8 cellular contexts compared by ENCODE assay signal in genomic region chr14:64879635-64880381, GRCh38. TPM values are rescaled to one million over a fixed set of nuclear protein-coding genes. Genes with fewer than 3 reads are reported as not detected.
DNase-seq lines count a peak whose midpoint lies in the region; ATAC-seq and TF ChIP-seq lines count a peak whose summit lies in the region.

SPTB (minus strand) TSS chr14:64879907; CDS start chr14:64823094, 56,813 bp downstream.

- peak within 1 kb of the TSS; percentile 98 for H3K4me2 ChIP-seq in OCI-LY1 (ENCODE audit: low read length)
- H3K4me2 ChIP-seq in parathyroid adenoma (ENCODE audit: low read length): peak within 1 kb of the TSS; percentile 93

- no peaks in the 10 kb centered on the region for H3K9me3 ChIP-seq in CD4-positive, alpha-beta T cell (ENCODE audit: control insufficient read depth, low read length)
- H3K9me3 ChIP-seq in OCI-LY1 (ENCODE audit: low read length) (no peaks in the 10 kb centered on the region), parathyroid adenoma (ENCODE audit: control insufficient read depth, low read length) (no peaks in the 10 kb centered on the region), upper lobe of left lung (no peaks in the 10 kb centered on the region)

- H3K79me2 ChIP-seq in OCI-LY1 (ENCODE audit: insufficient read depth, low read length) (no peaks in the 10 kb centered on the region), parathyroid adenoma (no peaks in the 10 kb centered on the region)

- ATAC-seq in CD4-positive, alpha-beta T cell (ENCODE audit: poor library complexity): peak; percentile 69
- peak; percentile 15 to 66 for ATAC-seq in upper lobe of left lung (ENCODE audit: low FRiP score in 2 of 2)

- H3K4me3 ChIP-seq in OCI-LY1 (ENCODE audit: low read depth, low read length, poor library complexity, severe bottlenecking) (peak within 1 kb of the TSS; percentile 71), parathyroid adenoma (ENCODE audit: low read depth, low read length) (peak within 1 kb of the TSS; percentile 76), upper lobe of left lung (peak within 1 kb of the TSS; percentile 30 to 74 (median 58))

- H3K9me3 Mint-ChIP-seq in CD4-positive, alpha-beta T cell: no peaks in the 10 kb centered on the region
- H3K9me3 Mint-ChIP-seq in HFFc6: no peaks in the 10 kb centered on the region
- no peaks in the 10 kb centered on the region for H3K9me3 Mint-ChIP-seq in activated T-helper 2 cell treated with anti-CD3 and anti-CD28 coated beads, Interferon-gamma antibody, Interleukin-2, Interleukin-4, amounts not matched to agents 10 μg/mL and 5 μg/mL and 100 μg/mL, durations not matched to agents 14 hours and 24 hours and 36 hours

- H3K4me1 ChIP-seq in OCI-LY1 (ENCODE audit: insufficient read depth, low read length, severe bottlenecking) (peaks cover 13% of the 10 kb centered on the region), parathyroid adenoma (peaks cover 8% of the 10 kb centered on the region), upper lobe of left lung (peaks cover 17 to 24% (median 22%) of the 10 kb centered on the region in 4 donors)

- no peaks in the 10 kb centered on the region for H3F3A ChIP-seq in OCI-LY1 (ENCODE audit: insufficient read depth, low read length)

- no peaks in the 10 kb centered on the region for H3K9me2 ChIP-seq in OCI-LY1 (ENCODE audit: low read depth, low read length)

- DNase-seq in CD4-positive, alpha-beta T cell: peak; percentile 28 to 65 (median 40)
- DNase-seq in HFFc6: no peak
- peak; percentile 28 for DNase-seq in activated T-helper 2 cell treated with anti-CD3 and anti-CD28 coated beads, Interferon-gamma antibody, Interleukin-2, Interleukin-4, amounts not matched to agents 10 μg/mL and 5 μg/mL and 100 μg/mL, durations not matched to agents 14 hours and 24 hours and 36 hours (ENCODE audit: low spot score)
- DNase-seq in germinal center (ENCODE audit: low spot score): peak; percentile 67
- peak; percentile 56 to 87 for DNase-seq in upper lobe of left lung
- DNase-seq in SIG-M5 (lab: John Stamatoyannopoulos, UW): no peak

- H3K36me3 Mint-ChIP-seq in CD4-positive, alpha-beta T cell (ENCODE audit: low read depth): no peaks in the 10 kb centered on the region
- H3K36me3 Mint-ChIP-seq in HFFc6 (ENCODE audit: low read depth): no peaks in the 10 kb centered on the region
- H3K36me3 Mint-ChIP-seq in activated T-helper 2 cell treated with anti-CD3 and anti-CD28 coated beads, Interferon-gamma antibody, Interleukin-2, Interleukin-4, amounts not matched to agents 10 μg/mL and 5 μg/mL and 100 μg/mL, durations not matched to agents 14 hours and 24 hours and 36 hours (ENCODE audit: low read depth): no peaks in the 10 kb centered on the region

- intact Hi-C loops in CD4-positive, alpha-beta T cell (cut with DNase I, micrococcal nuclease): no loop called here
- intact Hi-C loops in activated T-helper 2 cell treated with anti-CD3 and anti-CD28 coated beads, Interferon-gamma antibody, Interleukin-2, Interleukin-4, amounts not matched to agents 10 μg/mL and 5 μg/mL and 100 μg/mL, durations not matched to agents 14 hours and 24 hours and 36 hours (cut with micrococcal nuclease): no loop called here

- no peaks in the 10 kb centered on the region for H4K20me1 ChIP-seq in OCI-LY1 (ENCODE audit: insufficient read depth, low read length)

- no peaks in the 10 kb centered on the region for H3K36me3 ChIP-seq in OCI-LY1 (ENCODE audit: insufficient read depth, low read length)
- H3K36me3 ChIP-seq in parathyroid adenoma (ENCODE audit: control insufficient read depth, insufficient read depth, low read length): no peaks in the 10 kb centered on the region
- H3K36me3 ChIP-seq in upper lobe of left lung: no peaks in the 10 kb centered on the region

- H3K27me3 ChIP-seq in CD4-positive, alpha-beta T cell (ENCODE audit: control insufficient read depth, insufficient read depth, low read length): peaks cover 26% of the 10 kb centered on the region
- H3K27me3 ChIP-seq in OCI-LY1 (ENCODE audit: insufficient read depth, low read length) (0 out of 2 replicates have a peak, but pooled peaks cover 6% of the 10 kb centered on the region), parathyroid adenoma (ENCODE audit: control insufficient read depth, insufficient read depth, low read length) (no peaks in the 10 kb centered on the region), upper lobe of left lung (peaks cover 0 to 24% (median 14%) of the 10 kb centered on the region in 4 donors)

- no peak for TF ChIP-seq CTCF in CD4-positive, alpha-beta T cell (IDR thresholded peaks at IDR 0.05)
- no peak for TF ChIP-seq CTCF in HFFc6 (IDR thresholded peaks at IDR 0.05)
- no peak for TF ChIP-seq CTCF in OCI-LY1 (IDR thresholded peaks at IDR 0.05; ENCODE audit: low read length)
- TF ChIP-seq CTCF in parathyroid adenoma (IDR thresholded peaks at IDR 0.05): no peak
- no peak for TF ChIP-seq CTCF in upper lobe of left lung (IDR thresholded peaks at IDR 0.05)

- no peak for TF ChIP-seq EP300 in upper lobe of left lung (IDR thresholded peaks at IDR 0.05)

- no peak within 1 kb of the TSS for H3K27ac Mint-ChIP-seq in CD4-positive, alpha-beta T cell
- no peak within 1 kb of the TSS for H3K27ac Mint-ChIP-seq in HFFc6
- no peak within 1 kb of the TSS for H3K27ac Mint-ChIP-seq in activated T-helper 2 cell treated with anti-CD3 and anti-CD28 coated beads, Interferon-gamma antibody, Interleukin-2, Interleukin-4, amounts not matched to agents 10 μg/mL and 5 μg/mL and 100 μg/mL, durations not matched to agents 14 hours and 24 hours and 36 hours

- peaks cover 67% of the 10 kb centered on the region for H3K27me3 Mint-ChIP-seq in CD4-positive, alpha-beta T cell
- peaks cover 64% of the 10 kb centered on the region for H3K27me3 Mint-ChIP-seq in HFFc6 (ENCODE audit: insufficient read depth)
- peaks cover 70% of the 10 kb centered on the region for H3K27me3 Mint-ChIP-seq in activated T-helper 2 cell treated with anti-CD3 and anti-CD28 coated beads, Interferon-gamma antibody, Interleukin-2, Interleukin-4, amounts not matched to agents 10 μg/mL and 5 μg/mL and 100 μg/mL, durations not matched to agents 14 hours and 24 hours and 36 hours (ENCODE audit: low read depth)

- POLR2A ChIA-PET in CD4-positive, alpha-beta T cell (lab: Charles Lee): interaction anchor here (1.0 to 3.5 kb wide), 4 partner anchors 11 to 44 kb away, joined by 3 to 14 read pairs (median 6); partner anchors contain the start of gene CHURC1

- no peak within 1 kb of the TSS for H3K27ac ChIP-seq in CD4-positive, alpha-beta T cell (ENCODE audit: low read depth, low read length)
- H3K27ac ChIP-seq in OCI-LY1 (ENCODE audit: low read depth, low read length, poor library complexity, severe bottlenecking): no peak within 1 kb of the TSS
- H3K27ac ChIP-seq in parathyroid adenoma: peak within 1 kb of the TSS; percentile 85
- peak within 1 kb of the TSS in 1 of 4 donors; percentile 33 for H3K27ac ChIP-seq in upper lobe of left lung

- H2AFZ ChIP-seq in OCI-LY1 (ENCODE audit: low read length): peak within 1 kb of the TSS; percentile 82
- H2AFZ ChIP-seq in parathyroid adenoma: peak within 1 kb of the TSS; percentile 99

- WGBS in upper lobe of left lung, 2 donors: 0 to 1% methylated on average over 6 to 20 of the region's 68 CpGs

- H3K4me1 Mint-ChIP-seq in CD4-positive, alpha-beta T cell (ENCODE audit: low read depth): peaks cover 8% of the 10 kb centered on the region
- no peaks in the 10 kb centered on the region for H3K4me1 Mint-ChIP-seq in HFFc6 (ENCODE audit: low read depth)
- peaks cover 9% of the 10 kb centered on the region for H3K4me1 Mint-ChIP-seq in activated T-helper 2 cell treated with anti-CD3 and anti-CD28 coated beads, Interferon-gamma antibody, Interleukin-2, Interleukin-4, amounts not matched to agents 10 μg/mL and 5 μg/mL and 100 μg/mL, durations not matched to agents 14 hours and 24 hours and 36 hours (ENCODE audit: low read depth)

- H3K4me3 Mint-ChIP-seq in CD4-positive, alpha-beta T cell: peak within 1 kb of the TSS; percentile 91
- peak within 1 kb of the TSS; percentile 71 for H3K4me3 Mint-ChIP-seq in HFFc6
- peak within 1 kb of the TSS; percentile 78 for H3K4me3 Mint-ChIP-seq in activated T-helper 2 cell treated with anti-CD3 and anti-CD28 coated beads, Interferon-gamma antibody, Interleukin-2, Interleukin-4, amounts not matched to agents 10 μg/mL and 5 μg/mL and 100 μg/mL, durations not matched to agents 14 hours and 24 hours and 36 hours (ENCODE audit: low read depth)

- no peak for TF ChIP-seq POLR2A in upper lobe of left lung (IDR thresholded peaks at IDR 0.05)

- H3K9ac ChIP-seq in OCI-LY1 (ENCODE audit: low read length) (peak within 1 kb of the TSS; percentile 43), parathyroid adenoma (peak within 1 kb of the TSS; percentile 31)

- CTCF ChIA-PET in CD4-positive, alpha-beta T cell (lab: Charles Lee): interaction anchor here (1.3 to 3.9 kb wide), 3 partner anchors 12 to 56 kb away, joined by 4 to 19 read pairs (median 6); no protein-coding TSS in a partner anchor

RNA-seq across cellular contexts. Expression of gene SPTB, which starts in this region (rescaled TPM):
- total RNA-seq in CD4-positive, alpha-beta T cell: under 1 TPM; 0.03 to 0.08 TPM
- total RNA-seq in HFFc6 (2021; fragmentation: NEBNext Ultra II Directional; extraction: Animal tissue kit (Norgen Biotek cat#: 25700)): 1 to 10 TPM in 1 of 6 experiments, under 1 TPM in 5; 0.58 to 1.1 (median 0.72) TPM
- total RNA-seq in activated T-helper 2 cell treated with anti-CD3 and anti-CD28 coated beads, Interferon-gamma antibody, Interleukin-2, Interleukin-4, amounts not matched to agents 10 μg/mL and 5 μg/mL and 100 μg/mL, durations not matched to agents 14 hours and 24 hours and 36 hours: 0.02 and 0.05 TPM in 2 replicates
- 1 to 10 TPM; 2.1 to 3.3 (median 2.7) TPM for total RNA-seq in upper lobe of left lung

Comparison
In these comparisons a context has a peak if more than half of its experiments do, and no peak if none do; other contexts are left out.
1. Peak in DNase-seq and ATAC-seq in CD4-positive, alpha-beta T cell; RNA of the gene not detected or under 1 TPM.
2. Peak in DNase-seq in activated T-helper 2 cell treated with anti-CD3 and anti-CD28 coated beads, Interferon-gamma antibody, Interleukin-2, Interleukin-4, amounts not matched to agents 10 μg/mL and 5 μg/mL and 100 μg/mL, durations not matched to agents 14 hours and 24 hours and 36 hours; RNA of the gene not detected or under 1 TPM.
3. DNase-seq: peak in germinal center (single experiment) and upper lobe of left lung (2 of 2); none in HFFc6 (single experiment) and SIG-M5 (single experiment).
4. Peak in every context shown above with its lines, with median percentiles within 50 percentile points of each other: H3K4me3 Mint-ChIP-seq and H3K4me3 ChIP-seq.